ENCODE assay signal across 30 cellular contexts in the genomic region with DNA sequence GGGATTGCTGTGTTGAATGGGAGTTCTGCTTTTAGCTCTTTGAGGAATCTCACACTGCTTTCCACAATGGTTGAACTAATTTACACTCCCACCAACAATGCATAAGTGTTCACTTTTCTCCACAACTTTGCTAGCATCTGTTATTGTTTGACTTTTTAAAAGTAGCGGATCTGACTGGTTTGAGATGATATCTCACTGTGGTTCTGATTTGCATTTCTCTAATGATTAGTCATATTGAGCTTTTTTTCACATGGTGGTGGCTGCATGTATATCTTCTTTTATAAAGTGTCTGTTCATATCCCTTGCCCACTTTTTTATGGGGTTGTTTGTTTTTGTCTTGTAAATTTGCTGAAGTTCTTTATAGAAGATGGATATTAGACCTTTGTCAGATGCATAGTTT.
"Had no signal": no experiment of that assay in that cellular context is flagged by ENCODE, and none has a peak within 500 bp of the region (broad histone marks: within the 10 kb centered on the region; RNA-seq: fewer than 3 reads in every experiment).

No MANE protein-coding gene starts in this region.

- H3K4me1 ChIP-seq: adrenal gland, body of pancreas, esophagus muscularis mucosa, foreskin keratinocyte, gastrocnemius medialis, heart right ventricle had no signal

- H3K27ac ChIP-seq: adrenal gland, body of pancreas, esophagus muscularis mucosa, foreskin keratinocyte, gastrocnemius medialis, heart right ventricle had no signal

- H3K4me3 ChIP-seq: adrenal gland, body of pancreas, esophagus muscularis mucosa, gastrocnemius medialis, heart right ventricle had no signal

- H3K36me3 ChIP-seq: adrenal gland, esophagus muscularis mucosa, gastrocnemius medialis, heart right ventricle had no signal

- ATAC-seq: activated CD4-positive, alpha-beta T cell treated with anti-CD3 and anti-CD28 coated beads for 36 hours; activated CD8-positive, alpha-beta memory T cell treated with anti-CD3 and anti-CD28 coated beads, Interleukin-2, amount 10 ng/mL, durations not matched to agents 7 days and 5 days; activated CD8-positive, alpha-beta T cell treated with anti-CD3 and anti-CD28 coated beads, Interleukin-2, amount 10 ng/mL, durations not matched to agents 7 days and 5 days; activated naive CD8-positive, alpha-beta T cell treated with anti-CD3 and anti-CD28 coated beads, Interleukin-2, amount 50 U/mL, for 24 hours; body of pancreas; effector memory CD8-positive, alpha-beta T cell; foreskin keratinocyte; gastrocnemius medialis; heart right ventricle had no signal

- H3K27me3 ChIP-seq: adrenal gland, body of pancreas, esophagus muscularis mucosa, foreskin keratinocyte, gastrocnemius medialis, heart right ventricle had no signal

- DNase-seq: activated CD4-positive, alpha-beta memory T cell treated with anti-CD3 and anti-CD28 coated beads for 36 hours; activated CD4-positive, alpha-beta T cell treated with anti-CD3 and anti-CD28 coated beads for 36 hours; activated CD4-positive, alpha-beta T cell treated with anti-CD3 and anti-CD28 coated beads, Interleukin-2, amount 10 ng/mL, durations not matched to agents 24 days and 14 days; activated CD4-positive, CD25-positive, alpha-beta regulatory T cell; activated CD4-positive, CD25-positive, alpha-beta regulatory T cell treated with anti-CD3 and anti-CD28 coated beads, Interleukin-2, amount 50 U/mL, for 72 hours; activated CD8-positive, alpha-beta memory T cell treated with anti-CD3 and anti-CD28 coated beads, Interleukin-2, amount 10 ng/mL, durations not matched to agents 7 days and 5 days; activated CD8-positive, alpha-beta memory T cell treated with anti-CD3 and anti-CD28 coated beads, Interleukin-2, amount 50 U/mL, for 4 hours; activated CD8-positive, alpha-beta T cell treated with anti-CD3 and anti-CD28 coated beads, Interleukin-2, amount 10 ng/mL, durations not matched to agents 7 days and 5 days; activated effector memory CD4-positive, alpha-beta T cell treated with anti-CD3 and anti-CD28 coated beads, Interleukin-2, amount 50 U/mL, for 16 hours; activated naive CD4-positive, alpha-beta T cell treated with anti-CD3 and anti-CD28 coated beads for 36 hours; activated naive CD8-positive, alpha-beta T cell treated with anti-CD3 and anti-CD28 coated beads for 36 hours; activated naive CD8-positive, alpha-beta T cell treated with anti-CD3 and anti-CD28 coated beads, Interleukin-2, amount 50 U/mL, for 24 hours; activated T-cell treated with anti-CD3 and anti-CD28 coated beads, Interleukin-2, amount 50 U/mL, for 1 hour; activated T-cell treated with anti-CD3 and anti-CD28 coated beads, Interleukin-2, amount 50 U/mL, for 48 hours; adrenal gland; amygdala; aorta; body of pancreas; caudate nucleus; cortex of kidney; dermis blood vessel endothelial cell; effector CD4-positive, alpha-beta T cell; effector memory CD8-positive, alpha-beta T cell; erythroblast; foreskin keratinocyte; gastrocnemius medialis; glutamatergic neuron; heart right ventricle; T-helper 2 cell had no signal

- H3K9me3 ChIP-seq: adrenal gland, body of pancreas, esophagus muscularis mucosa, gastrocnemius medialis had no signal
